ENCODE assay signal across 16 cellular contexts in genomic region chr17:37547986-37548385, GRCh38. TPM values are rescaled to one million over a fixed set of nuclear protein-coding genes. Genes with fewer than 3 reads are reported as not detected.
DNase-seq lines count a peak whose midpoint lies in the region; ATAC-seq and TF ChIP-seq lines count a peak whose summit lies in the region.
"Had no signal": no experiment of that assay in that cellular context is flagged by ENCODE, and none has a peak within 500 bp of the region (broad histone marks: within the 10 kb centered on the region; RNA-seq: fewer than 3 reads in every experiment).

No MANE protein-coding gene starts in this region.

- no peak for DNase-seq in activated naive CD8-positive, alpha-beta T cell treated with anti-CD3 and anti-CD28 coated beads, Interleukin-2, amount 50 U/mL, for 24 hours
- DNase-seq in SK-N-MC (ENCODE audit: low read depth, low spot score) (no peak), nephron progenitor cell (no peak)
- DNase-seq in activated CD8-positive, alpha-beta memory T cell treated with anti-CD3 and anti-CD28 coated beads, Interleukin-2, amount 10 ng/mL, durations not matched to agents 7 days and 5 days: no peak
- DNase-seq: BE2C; CD8-positive, alpha-beta memory T cell; DND-41; GDM1; KBM-7; NCI-H1048; NCI-H226; NCI-H748 treated with DMSO at 0.1 percent for 48 hours; PC-3 had no signal

- peak overlapping the region; percentile 33 for H3K27ac ChIP-seq in SK-N-MC

- H3K9me3 ChIP-seq in SK-N-MC (ENCODE audit: low read depth, low read length): no peaks in the 10 kb centered on the region
- H3K9me3 ChIP-seq: BE2C had no signal

- no peaks in the 10 kb centered on the region for H3K27me3 Mint-ChIP-seq in activated naive CD8-positive, alpha-beta T cell
- no peaks in the 10 kb centered on the region for H3K27me3 Mint-ChIP-seq in activated naive CD8-positive, alpha-beta T cell treated with anti-CD3 and anti-CD28 coated beads, Interleukin-2, amount 50 U/mL, for 24 hours
- H3K27me3 Mint-ChIP-seq in brain (no peaks in the 10 kb centered on the region), nephron progenitor cell (ENCODE audit: low read depth, poor library complexity) (no peaks in the 10 kb centered on the region)
- H3K27me3 Mint-ChIP-seq in activated CD8-positive, alpha-beta memory T cell treated with anti-CD3 and anti-CD28 coated beads, Interleukin-2, amount 10 ng/mL, durations not matched to agents 7 days and 5 days: no peaks in the 10 kb centered on the region
- H3K27me3 Mint-ChIP-seq: CD8-positive, alpha-beta memory T cell had no signal

- H3K4me3 ChIP-seq in SK-N-MC: no peak overlapping the region

- H3K4me3 Mint-ChIP-seq in activated naive CD8-positive, alpha-beta T cell: peak overlapping the region; percentile 18
- H3K4me3 Mint-ChIP-seq in activated naive CD8-positive, alpha-beta T cell treated with anti-CD3 and anti-CD28 coated beads, Interleukin-2, amount 50 U/mL, for 24 hours: no peak overlapping the region
- H3K4me3 Mint-ChIP-seq in brain: no peak overlapping the region
- no peak overlapping the region for H3K4me3 Mint-ChIP-seq in nephron progenitor cell
- H3K4me3 Mint-ChIP-seq in activated CD8-positive, alpha-beta memory T cell treated with anti-CD3 and anti-CD28 coated beads, Interleukin-2, amount 10 ng/mL, durations not matched to agents 7 days and 5 days: no peak overlapping the region

- H3K27ac Mint-ChIP-seq in activated naive CD8-positive, alpha-beta T cell: peak overlapping the region; percentile 78
- H3K27ac Mint-ChIP-seq in activated naive CD8-positive, alpha-beta T cell treated with anti-CD3 and anti-CD28 coated beads, Interleukin-2, amount 50 U/mL, for 24 hours: no peak overlapping the region
- H3K27ac Mint-ChIP-seq in brain: peak overlapping the region in 4 of 5 experiments; percentile 19 to 82 (median 66)
- peak overlapping the region; percentile 36 for H3K27ac Mint-ChIP-seq in nephron progenitor cell
- no peak overlapping the region for H3K27ac Mint-ChIP-seq in activated CD8-positive, alpha-beta memory T cell treated with anti-CD3 and anti-CD28 coated beads, Interleukin-2, amount 10 ng/mL, durations not matched to agents 7 days and 5 days

- H3K4me1 Mint-ChIP-seq in activated naive CD8-positive, alpha-beta T cell (ENCODE audit: low read depth): peaks cover 65% of the 10 kb centered on the region
- peaks cover 52% of the 10 kb centered on the region for H3K4me1 Mint-ChIP-seq in activated naive CD8-positive, alpha-beta T cell treated with anti-CD3 and anti-CD28 coated beads, Interleukin-2, amount 50 U/mL, for 24 hours
- H3K4me1 Mint-ChIP-seq in brain: peaks cover 63% of the 10 kb centered on the region
- peaks cover 7% of the 10 kb centered on the region for H3K4me1 Mint-ChIP-seq in nephron progenitor cell
- peaks cover 26% of the 10 kb centered on the region for H3K4me1 Mint-ChIP-seq in activated CD8-positive, alpha-beta memory T cell treated with anti-CD3 and anti-CD28 coated beads, Interleukin-2, amount 10 ng/mL, durations not matched to agents 7 days and 5 days

- H3K9me3 Mint-ChIP-seq in activated naive CD8-positive, alpha-beta T cell (ENCODE audit: low read depth): no peaks in the 10 kb centered on the region
- H3K9me3 Mint-ChIP-seq in activated naive CD8-positive, alpha-beta T cell treated with anti-CD3 and anti-CD28 coated beads, Interleukin-2, amount 50 U/mL, for 24 hours: no peaks in the 10 kb centered on the region
- H3K9me3 Mint-ChIP-seq in brain (no peaks in the 10 kb centered on the region), nephron progenitor cell (no peaks in the 10 kb centered on the region)
- no peaks in the 10 kb centered on the region for H3K9me3 Mint-ChIP-seq in activated CD8-positive, alpha-beta memory T cell treated with anti-CD3 and anti-CD28 coated beads, Interleukin-2, amount 10 ng/mL, durations not matched to agents 7 days and 5 days (ENCODE audit: low read depth)
- H3K9me3 Mint-ChIP-seq: CD8-positive, alpha-beta memory T cell had no signal

- no peaks in the 10 kb centered on the region for H3K36me3 Mint-ChIP-seq in activated naive CD8-positive, alpha-beta T cell
- H3K36me3 Mint-ChIP-seq in activated naive CD8-positive, alpha-beta T cell treated with anti-CD3 and anti-CD28 coated beads, Interleukin-2, amount 50 U/mL, for 24 hours (ENCODE audit: low read depth): peaks cover 22% of the 10 kb centered on the region
- H3K36me3 Mint-ChIP-seq in brain: peaks cover 18% of the 10 kb centered on the region
- H3K36me3 Mint-ChIP-seq in nephron progenitor cell (ENCODE audit: low read depth): peaks cover 33% of the 10 kb centered on the region
- H3K36me3 Mint-ChIP-seq in activated CD8-positive, alpha-beta memory T cell treated with anti-CD3 and anti-CD28 coated beads, Interleukin-2, amount 10 ng/mL, durations not matched to agents 7 days and 5 days: peaks cover 45% of the 10 kb centered on the region

- CTCF ChIA-PET in activated CD8-positive, alpha-beta memory T cell treated with anti-CD3 and anti-CD28 coated beads, Interleukin-2, amount 10 ng/mL, durations not matched to agents 7 days and 5 days (lab: Charles Lee): no interaction called here

- no peak overlapping the region for H3K9ac ChIP-seq in SK-N-MC (ENCODE audit: insufficient read length)

- no peak for TF ChIP-seq CTCF in brain (conservative IDR thresholded peaks at IDR 0.05)
- TF ChIP-seq CTCF in nephron progenitor cell (IDR thresholded peaks at IDR 0.05): no peak

- peaks cover 15% of the 10 kb centered on the region for H3K36me3 ChIP-seq in SK-N-MC (ENCODE audit: insufficient read depth, low read length)

- ATAC-seq in activated naive CD8-positive, alpha-beta T cell treated with anti-CD3 and anti-CD28 coated beads, Interleukin-2, amount 50 U/mL, for 24 hours: no peak
- no peak for ATAC-seq in GM18870 (IDR thresholded peaks at IDR 0.05; ENCODE audit: unreplicated experiment)
- no peak for ATAC-seq in activated CD8-positive, alpha-beta memory T cell treated with anti-CD3 and anti-CD28 coated beads, Interleukin-2, amount 10 ng/mL, durations not matched to agents 7 days and 5 days
- ATAC-seq: PC-3 had no signal

RNA-seq across cellular contexts. Expression of gene DUSP14, which starts 58.3 kb away (rescaled TPM):
- 27.2 TPM for polyA plus RNA-seq in brain (ENCODE audit: insufficient read depth, low read depth, low replicate concordance)
- total RNA-seq in activated CD8-positive, alpha-beta memory T cell treated with anti-CD3 and anti-CD28 coated beads, Interleukin-2, amount 10 ng/mL, durations not matched to agents 7 days and 5 days: 10 to 100 TPM; 11.4 to 16.9 TPM

Comparison
In these comparisons a context has a peak if more than half of its experiments do, and no peak if none do; other contexts are left out.
1. H3K27ac Mint-ChIP-seq: peak in activated naive CD8-positive, alpha-beta T cell (single experiment), brain (4 of 5) and nephron progenitor cell (single experiment); none in activated naive CD8-positive, alpha-beta T cell treated with anti-CD3 and anti-CD28 coated beads, Interleukin-2, amount 50 U/mL, for 24 hours (single experiment) and activated CD8-positive, alpha-beta memory T cell treated with anti-CD3 and anti-CD28 coated beads, Interleukin-2, amount 10 ng/mL, durations not matched to agents 7 days and 5 days (single experiment).